Comparison of ENCODE assay signal across 31 cellular contexts in the genomic region with DNA sequence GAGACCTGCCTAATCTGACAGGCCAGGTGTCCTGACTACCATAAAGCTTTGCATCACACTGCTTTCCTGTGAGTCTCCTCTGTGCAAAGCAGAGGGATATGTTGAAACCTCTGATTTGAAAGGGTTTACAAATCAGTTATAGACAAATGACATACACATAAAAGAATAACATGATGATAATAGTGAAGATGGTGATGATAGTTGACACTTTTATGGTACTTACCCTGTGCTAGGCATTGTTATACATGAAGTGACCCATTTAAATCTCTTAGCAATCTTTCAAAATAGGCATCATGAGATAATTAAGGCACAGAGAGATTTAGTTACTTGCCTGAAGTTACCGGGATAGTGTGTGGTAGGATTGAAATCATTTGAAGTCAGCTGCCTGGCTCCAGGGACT.
"Had no signal": no experiment of that assay in that cellular context is flagged by ENCODE, and none has a peak within 500 bp of the region (broad histone marks: within the 10 kb centered on the region; RNA-seq: fewer than 3 reads in every experiment).

No MANE protein-coding gene starts in this region.

- H3K36me3 ChIP-seq: esophagus muscularis mucosa, gastroesophageal sphincter, heart right ventricle had no signal

- H3K27ac ChIP-seq: esophagus muscularis mucosa, gastroesophageal sphincter, heart right ventricle had no signal

- H3K27me3 ChIP-seq: esophagus muscularis mucosa, gastroesophageal sphincter, heart right ventricle had no signal

- H3K9me3 ChIP-seq: esophagus muscularis mucosa, gastroesophageal sphincter, heart right ventricle had no signal

- H3K4me3 ChIP-seq: esophagus muscularis mucosa, gastroesophageal sphincter, heart right ventricle had no signal

- FAIRE-seq: astrocyte, colon had no signal

- DNase-seq: activated CD4-positive, alpha-beta memory T cell treated with anti-CD3 and anti-CD28 coated beads for 36 hours; activated CD4-positive, alpha-beta T cell treated with anti-CD3 and anti-CD28 coated beads for 36 hours; activated CD4-positive, alpha-beta T cell treated with anti-CD3 and anti-CD28 coated beads, Interleukin-2, amount 10 ng/mL, durations not matched to agents 24 days and 14 days; activated CD4-positive, CD25-positive, alpha-beta regulatory T cell; activated CD4-positive, CD25-positive, alpha-beta regulatory T cell treated with anti-CD3 and anti-CD28 coated beads, Interleukin-2, amount 50 U/mL, for 72 hours; activated CD8-positive, alpha-beta memory T cell treated with anti-CD3 and anti-CD28 coated beads, Interleukin-2, amount 10 ng/mL, durations not matched to agents 7 days and 5 days; activated CD8-positive, alpha-beta memory T cell treated with anti-CD3 and anti-CD28 coated beads, Interleukin-2, amount 50 U/mL, for 4 hours; activated CD8-positive, alpha-beta T cell treated with anti-CD3 and anti-CD28 coated beads, Interleukin-2, amount 10 ng/mL, durations not matched to agents 7 days and 5 days; activated effector memory CD4-positive, alpha-beta T cell treated with Interleukin-2 at 50 U/mL for 16 hours; activated gamma-delta T cell treated with Interleukin-2 at 50 U/mL for 16 hours; activated naive CD4-positive, alpha-beta T cell treated with anti-CD3 and anti-CD28 coated beads, Interleukin-2, amount 50 U/mL, for 16 hours; activated naive CD4-positive, alpha-beta T cell treated with Interleukin-2 at 50 U/mL for 16 hours; activated T-cell treated with anti-CD3 and anti-CD28 coated beads, Interleukin-2, amount 50 U/mL, for 1 hour; amniotic stem cell; anterior cingulate cortex; caudate nucleus; cortex of kidney; dermis blood vessel endothelial cell; effector CD4-positive, alpha-beta T cell; effector memory CD8-positive, alpha-beta T cell; erythroblast; foreskin melanocyte; heart right ventricle; T-helper 1 cell; T-helper 17 cell; T1000 had no signal

- ATAC-seq: activated CD4-positive, alpha-beta T cell treated with anti-CD3 and anti-CD28 coated beads for 36 hours; activated CD8-positive, alpha-beta memory T cell treated with anti-CD3 and anti-CD28 coated beads, Interleukin-2, amount 10 ng/mL, durations not matched to agents 7 days and 5 days; activated CD8-positive, alpha-beta T cell treated with anti-CD3 and anti-CD28 coated beads, Interleukin-2, amount 10 ng/mL, durations not matched to agents 7 days and 5 days; activated T-helper 17 cell treated with anti-CD3 and anti-CD28 coated beads, Interleukin-2, amount 50 U/mL, for 72 hours; effector memory CD8-positive, alpha-beta T cell; gastroesophageal sphincter; heart right ventricle; T-helper 17 cell had no signal

- H3K4me1 ChIP-seq: esophagus muscularis mucosa, gastroesophageal sphincter, heart right ventricle had no signal
